ENCODE assay signal across 8 cellular contexts in genomic region chr11:65488273-65489058, GRCh38. TPM values are rescaled to one million over a fixed set of nuclear protein-coding genes. Genes with fewer than 3 reads are reported as not detected.
DNase-seq lines count a peak whose midpoint lies in the region; ATAC-seq and TF ChIP-seq lines count a peak whose summit lies in the region.

No MANE protein-coding gene starts in this region.

- peak overlapping the region; percentile 90 for H3K27ac ChIP-seq in SJCRH30
- H3K27ac ChIP-seq in parathyroid adenoma = peak overlapping the region; percentile 100

- no peaks in the 10 kb centered on the region for H3K27me3 ChIP-seq in SJCRH30
- no peaks in the 10 kb centered on the region for H3K27me3 ChIP-seq in parathyroid adenoma (ENCODE audit: control insufficient read depth, insufficient read depth, low read length)

- peak overlapping the region; percentile 32 for H3K4me3 ChIP-seq in SJCRH30
- peak overlapping the region; percentile 34 for H3K4me3 ChIP-seq in parathyroid adenoma (ENCODE audit: low read depth, low read length)

- no peak for ATAC-seq in GM21381 (IDR thresholded peaks at IDR 0.05; ENCODE audit: unreplicated experiment)

- H3K79me2 ChIP-seq in parathyroid adenoma = peaks cover 7% of the 10 kb centered on the region

- DNase-seq in G401 (ENCODE audit: low spot score) (peak; percentile 74), SJCRH30 (peak; percentile 63 to 69), fibroblast of peridontal ligament (ENCODE audit: extremely low read depth) (peak; percentile 68), dedifferentiated amniotic fluid mesenchymal stem cell (ENCODE audit: extremely low spot score) (no peak), hepatic stellate cell (ENCODE audit: low spot score) (no peak), GM19240 (ENCODE audit: insufficient read length, low spot score) (no peak)

- peak overlapping the region; percentile 29 for H3K9ac ChIP-seq in parathyroid adenoma

- peak overlapping the region; percentile 64 for H2AFZ ChIP-seq in parathyroid adenoma

- in situ Hi-C loops in G401 (cut with HindIII; ENCODE audit: low sequenced_read_pairs) = no loop called here

- H3K36me3 ChIP-seq in SJCRH30 (no peaks in the 10 kb centered on the region), parathyroid adenoma (ENCODE audit: control insufficient read depth, insufficient read depth, low read length) (no peaks in the 10 kb centered on the region)

- no peak for TF ChIP-seq CTCF in parathyroid adenoma (IDR thresholded peaks at IDR 0.05)

- peak overlapping the region; percentile 61 for H3K4me2 ChIP-seq in parathyroid adenoma (ENCODE audit: low read length)

- peaks cover 71% of the 10 kb centered on the region for H3K4me1 ChIP-seq in SJCRH30
- H3K4me1 ChIP-seq in parathyroid adenoma = peaks cover 76% of the 10 kb centered on the region

- H3K9me3 ChIP-seq in SJCRH30 (replicated peaks) = no peaks in the 10 kb centered on the region
- no peaks in the 10 kb centered on the region for H3K9me3 ChIP-seq in parathyroid adenoma (ENCODE audit: control insufficient read depth, low read length)

RNA-seq across cellular contexts. Expression of gene MALAT1, which starts 10.4 kb away (rescaled TPM):
- 166 and 288 TPM in 2 replicates for total RNA-seq in G401 (2014; rRNA removed; shearing (Covaris generic))
- 496 and 686 TPM in 2 replicates for total RNA-seq in SJCRH30 (2014; rRNA removed; shearing (Covaris generic))

RNA-seq across cellular contexts. Expression of gene SCYL1, which starts 36.4 kb away (rescaled TPM):
- total RNA-seq in G401 (2014; rRNA removed; shearing (Covaris generic)) = 77.6 and 80.4 TPM in 2 replicates
- total RNA-seq in SJCRH30 (2014; rRNA removed; shearing (Covaris generic)) = 39.1 and 41.8 TPM in 2 replicates

Comparison
In these comparisons a context has a peak if more than half of its experiments do, and no peak if none do; other contexts are left out.
1. DNase-seq: peak in G401 (single experiment), SJCRH30 (2 of 2) and fibroblast of peridontal ligament (single experiment); none in dedifferentiated amniotic fluid mesenchymal stem cell (single experiment), hepatic stellate cell (single experiment) and GM19240 (single experiment).